15 cellular contexts compared by ENCODE assay signal in genomic region chr22:28001171-28001835, GRCh38.
"Had no signal": no experiment of that assay in that cellular context is flagged by ENCODE, and none has a peak within 500 bp of the region (broad histone marks: within the 10 kb centered on the region; RNA-seq: fewer than 3 reads in every experiment).

No MANE protein-coding gene starts in this region.

- H3K27ac ChIP-seq: coronary artery, neutrophil, tibial artery, upper lobe of left lung, vagina had no signal

- ATAC-seq: natural killer cell; stimulated activated effector memory CD8-positive, alpha-beta T cell treated with anti-CD3 and anti-CD28 coated beads, Interleukin-12 subunit alpha, Interleukin-12 subunit beta, amount 100 ng/mL, for 72 hours had no signal

- DNase-seq: effector CD4-positive, alpha-beta T cell; esophagus squamous epithelium; foreskin fibroblast; head of caudate nucleus; hippocampal formation; natural killer cell; stimulated activated CD4-positive, alpha-beta T cell treated with anti-CD3 and anti-CD28 coated beads, Interleukin-4, amount 100 ng/mL, for 1 hour; stimulated activated CD8-positive, alpha-beta memory T cell treated with anti-CD3 and anti-CD28 coated beads, Interleukin-4, amount 100 ng/mL, for 48 hours; tibial artery had no signal

- H3K9me3 ChIP-seq: esophagus squamous epithelium, neutrophil, right lobe of liver, tibial artery, upper lobe of left lung, vagina had no signal

- H3K4me3 ChIP-seq: coronary artery, esophagus squamous epithelium, right lobe of liver, tibial artery, upper lobe of left lung, vagina had no signal

- H3K36me3 ChIP-seq: neutrophil, right lobe of liver had no signal

- H3K27me3 ChIP-seq: esophagus squamous epithelium, neutrophil, right lobe of liver, tibial artery, upper lobe of left lung, vagina had no signal

- H3K4me1 ChIP-seq: tibial artery, upper lobe of left lung had no signal
